Comparison of ENCODE assay signal across 10 cellular contexts in the genomic region with DNA sequence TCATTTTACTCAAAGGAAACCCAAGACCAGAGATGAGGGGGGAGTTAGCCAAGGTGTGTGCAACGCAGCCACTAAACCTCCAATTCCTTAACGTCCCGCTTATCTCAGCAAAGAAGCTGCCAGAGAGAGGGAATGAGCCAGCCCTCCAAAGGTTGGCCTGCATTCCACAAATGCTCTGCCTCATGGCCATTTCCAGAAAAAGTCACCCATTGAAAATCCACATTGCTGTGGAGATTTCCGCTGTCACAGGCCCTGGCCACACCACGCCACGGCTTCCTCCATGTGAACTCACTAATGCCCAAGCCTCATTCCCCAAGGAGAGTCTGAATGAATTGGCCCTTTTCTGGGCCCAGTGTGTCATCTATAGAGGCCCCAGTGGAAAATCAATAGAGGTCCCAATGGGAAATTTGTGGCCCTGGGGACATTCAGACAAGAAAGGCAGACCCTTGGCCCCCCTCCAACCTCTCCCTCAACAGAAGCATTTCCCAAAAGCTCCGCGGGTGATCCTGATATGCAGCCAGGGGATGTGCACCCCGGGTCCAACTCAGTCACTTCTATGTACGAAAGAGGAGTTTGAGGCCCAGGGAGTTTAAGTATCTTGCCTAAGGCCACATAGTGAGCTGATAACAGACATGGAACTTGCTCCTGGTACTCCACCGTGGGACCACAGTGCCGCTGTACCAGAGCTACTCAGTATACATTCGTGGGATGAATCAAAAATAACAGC. TPM values are rescaled to one million over a fixed set of nuclear protein-coding genes. Genes with fewer than 3 reads are reported as not detected.
DNase-seq lines count a peak whose midpoint lies in the region; ATAC-seq, FAIRE-seq and TF ChIP-seq lines count a peak whose summit lies in the region.
"Had no signal": no experiment of that assay in that cellular context is flagged by ENCODE, and none has a peak within 500 bp of the region (broad histone marks: within the 10 kb centered on the region; RNA-seq: fewer than 3 reads in every experiment).

No MANE protein-coding gene starts in this region.

- peaks cover 69% of the 10 kb centered on the region for H4K20me1 ChIP-seq in astrocyte (ENCODE audit: insufficient read depth, low read length)

- ATAC-seq in sciatic nerve = no peak
- ATAC-seq: effector memory CD8-positive, alpha-beta T cell had no signal

- H2AFZ ChIP-seq in astrocyte (ENCODE audit: low read depth, low read length) = no peak overlapping the region

- H3K9ac ChIP-seq in astrocyte (ENCODE audit: low read length) = peak overlapping the region; percentile 79
- H3K9ac ChIP-seq in iPS-20b (ENCODE audit: low read depth, low read length) = peak overlapping the region; percentile 57; the same call in 1 of the 2 replicates
- peak overlapping the region in 2 of 3 donors; percentile 36 to 66 for H3K9ac ChIP-seq in skeletal muscle tissue (ENCODE audit: low read depth in 1 of 3, low read length in 3 of 3)

- H3K9me3 Mint-ChIP-seq in astrocyte (ENCODE audit: unreplicated experiment) = no peaks in the 10 kb centered on the region
- H3K9me3 Mint-ChIP-seq: effector memory CD8-positive, alpha-beta T cell; IgD-negative memory B cell had no signal

- POLR2A ChIA-PET in HEK293 (lab: Yijun Ruan, JAX) = interaction anchor here (4.2 kb wide), 1 partner anchor 8 kb away, joined by 36 read pairs; a partner anchor contains a TSS

- H3K4me3 ChIP-seq in HEK293 (ENCODE audit: low read depth, low read length) (no peak overlapping the region), astrocyte (ENCODE audit: insufficient read depth, low read depth, low read length) (peak overlapping the region; percentile 31), iPS-20b (ENCODE audit: low read length) (peak overlapping the region; percentile 53; the same call in 1 of the 2 replicates), skeletal muscle tissue (ENCODE audit: low read length in 3 of 3) (peak overlapping the region in 2 of 3 donors; percentile 19 to 31)

- H3K4me2 ChIP-seq in astrocyte (ENCODE audit: low read length) = peak overlapping the region; percentile 85

- H3K27me3 ChIP-seq in astrocyte (ENCODE audit: insufficient read depth, low read length) = no peaks in the 10 kb centered on the region
- H3K27me3 ChIP-seq in iPS-20b (ENCODE audit: insufficient read depth, low read length) = no peaks in the 10 kb centered on the region
- H3K27me3 ChIP-seq in skeletal muscle tissue (ENCODE audit: control insufficient read depth in 3 of 3, insufficient read depth in 3 of 3, low read length in 3 of 3) = peaks cover 16 to 45% (median 29%) of the 10 kb centered on the region in 3 donors

- intact Hi-C loops in sciatic nerve (cut with DNase I) = no loop called here

- H3K4me1 Mint-ChIP-seq in astrocyte (ENCODE audit: low read depth, unreplicated experiment) = peaks cover 59% of the 10 kb centered on the region
- H3K4me1 Mint-ChIP-seq: IgD-negative memory B cell had no signal

- TF ChIP-seq CTCF in HEK293 (tag by site-specific recombination; IDR thresholded peaks at IDR 0.05) (no peak), astrocyte (IDR thresholded peaks at IDR 0.05; ENCODE audit: insufficient read depth, low read depth, low read length) (no peak)

- no peaks in the 10 kb centered on the region for H3K27me3 Mint-ChIP-seq in astrocyte (ENCODE audit: low read depth, unreplicated experiment)

- peaks cover 7% of the 10 kb centered on the region; the same call in 1 of the 2 replicates for H3K4me1 ChIP-seq in HEK293 (ENCODE audit: control insufficient read depth, insufficient read depth, low read length)
- H3K4me1 ChIP-seq in astrocyte (ENCODE audit: insufficient read depth, low read length) = peaks cover 86% of the 10 kb centered on the region
- peaks cover 45% of the 10 kb centered on the region for H3K4me1 ChIP-seq in iPS-20b (ENCODE audit: insufficient read depth, low read length)
- peaks cover 63 to 76% (median 68%) of the 10 kb centered on the region in 3 donors for H3K4me1 ChIP-seq in skeletal muscle tissue (ENCODE audit: control insufficient read depth in 3 of 3, insufficient read depth in 3 of 3, low read length in 3 of 3)

- H3K27ac ChIP-seq in HEK293 (ENCODE audit: extremely low read depth, low read depth, low read length) = no peak overlapping the region
- H3K27ac ChIP-seq in astrocyte (ENCODE audit: low read depth, low read length) = peak overlapping the region; percentile 96
- peak overlapping the region; percentile 19 for H3K27ac ChIP-seq in iPS-20b (ENCODE audit: low read length)
- H3K27ac ChIP-seq in skeletal muscle tissue (ENCODE audit: low read depth, low read length) = peak overlapping the region; percentile 75

- CTCF ChIA-PET in HEK293 (lab: Yijun Ruan, JAX) = interaction anchor here (0.6 to 5.9 kb wide), 10 partner anchors 17 to 99 kb away, joined by 3 to 39 read pairs (median 5); a partner anchor contains a TSS

- H3K9me3 ChIP-seq in HEK293 (ENCODE audit: control insufficient read depth, insufficient read depth, low read depth, low read length) (no peaks in the 10 kb centered on the region), astrocyte (ENCODE audit: insufficient read depth, low read depth, low read length) (no peaks in the 10 kb centered on the region), iPS-20b (ENCODE audit: insufficient read depth, low read depth, low read length) (no peaks in the 10 kb centered on the region), skeletal muscle tissue (ENCODE audit: control insufficient read depth in 3 of 3, low read length in 3 of 3) (no peaks in the 10 kb centered on the region)

- H3K27ac Mint-ChIP-seq in astrocyte (ENCODE audit: unreplicated experiment) = peak overlapping the region; percentile 95
- H3K27ac Mint-ChIP-seq: IgD-negative memory B cell had no signal

- H3K36me3 Mint-ChIP-seq in astrocyte (ENCODE audit: low read depth, unreplicated experiment) = peaks cover 21% of the 10 kb centered on the region
- H3K36me3 Mint-ChIP-seq: IgD-negative memory B cell had no signal

- no peak for FAIRE-seq in astrocyte (lab: Jason Lieb, UNC)
- no peak for FAIRE-seq in GM19239 (lab: Jason Lieb, UNC)

- H3K79me2 ChIP-seq in astrocyte (ENCODE audit: insufficient read depth, low read length) = peaks cover 86% of the 10 kb centered on the region

- H3K4me3 Mint-ChIP-seq in astrocyte (ENCODE audit: unreplicated experiment) = peak overlapping the region; percentile 71
- H3K4me3 Mint-ChIP-seq: effector memory CD8-positive, alpha-beta T cell; IgD-negative memory B cell had no signal

- DNase-seq in astrocyte (ENCODE audit: low read depth) = peak; percentile 85
- no peak for DNase-seq in medulla oblongata (ENCODE audit: extremely low spot score)
- DNase-seq in sciatic nerve (ENCODE audit: low spot score) = no peak
- DNase-seq in GM19239 (ENCODE audit: insufficient read length, low spot score) = no peak
- no peak for DNase-seq in mesenteric fat pad (ENCODE audit: low spot score)
- DNase-seq: effector memory CD8-positive, alpha-beta T cell had no signal

- peaks cover 5 to 88% of the 10 kb centered on the region in 2 experiments; a peak in 2 of 3 replicates for H3K36me3 ChIP-seq in HEK293 (ENCODE audit: control insufficient read depth in 2 of 2, insufficient read depth in 1 of 2, low read length in 2 of 2)
- H3K36me3 ChIP-seq in astrocyte (ENCODE audit: insufficient read depth, low read length) = peaks cover 45% of the 10 kb centered on the region
- H3K36me3 ChIP-seq in iPS-20b (ENCODE audit: insufficient read depth, low read depth, low read length) = peaks cover 72% of the 10 kb centered on the region
- peaks cover 0 to 16% (median 14%) of the 10 kb centered on the region in 3 donors for H3K36me3 ChIP-seq in skeletal muscle tissue (ENCODE audit: control insufficient read depth in 3 of 3, insufficient read depth in 3 of 3, low read length in 3 of 3)

TF ChIP-seq in HEK293, 187 proteins besides CTCF, POLR2A, EP300 and RAD21 (continues in another document):
- TF ChIP-seq ZNF324 (tag by site-specific recombination; IDR thresholded peaks at IDR 0.05) (no peak), IKZF3 (tag by site-specific recombination; IDR thresholded peaks at IDR 0.05) (0 out of 2 replicates have a peak, but pooled peaks have one; percentile 14), ZNF121 (tag by site-specific recombination; IDR thresholded peaks at IDR 0.05) (no peak), GLIS1 (tag by site-specific recombination; IDR thresholded peaks at IDR 0.05) (peak; percentile 57; the same call in 1 of the 2 replicates), ZNF747 (tag by site-specific recombination; IDR thresholded peaks at IDR 0.05) (no peak), ZNF2 (tag by site-specific recombination; IDR thresholded peaks at IDR 0.05) (no peak), ZBTB8A (tag by site-specific recombination; IDR thresholded peaks at IDR 0.05) (0 out of 2 replicates have a peak, but pooled peaks have one; percentile 13), ZNF707 (tag by site-specific recombination; IDR thresholded peaks at IDR 0.05) (no peak), ZNF777 (tag by site-specific recombination; IDR thresholded peaks at IDR 0.05; ENCODE audit: borderline replicate concordance) (no peak), ZIC2 (tag by site-specific recombination; IDR thresholded peaks at IDR 0.05) (peak; percentile 95), ZNF621 (tag by site-specific recombination; IDR thresholded peaks at IDR 0.05) (no peak), ZNF776 (tag by site-specific recombination; IDR thresholded peaks at IDR 0.05; ENCODE audit: borderline replicate concordance) (no peak), KLF9 (tag by site-specific recombination; IDR thresholded peaks at IDR 0.05; ENCODE audit: low read depth) (no peak), YY2 (tag by site-specific recombination; IDR thresholded peaks at IDR 0.05) (no peak), ZNF214 (tag by site-specific recombination; IDR thresholded peaks at IDR 0.05; ENCODE audit: borderline replicate concordance) (no peak), ZNF600 (tag by site-specific recombination; IDR thresholded peaks at IDR 0.05) (peak; percentile 80; the same call in 1 of the 2 replicates), ZNF433 (tag by site-specific recombination; IDR thresholded peaks at IDR 0.05; ENCODE audit: low read depth) (no peak)

RNA-seq across cellular contexts. Expression of a gene that starts 8.8 kb away (rescaled TPM):
- total RNA-seq in astrocyte (117 and 140 TPM in 2 replicates), skeletal muscle tissue (5.2 TPM), sciatic nerve (31.3 TPM), mesenteric fat pad (17.6 TPM)
